In the genomic region with DNA sequence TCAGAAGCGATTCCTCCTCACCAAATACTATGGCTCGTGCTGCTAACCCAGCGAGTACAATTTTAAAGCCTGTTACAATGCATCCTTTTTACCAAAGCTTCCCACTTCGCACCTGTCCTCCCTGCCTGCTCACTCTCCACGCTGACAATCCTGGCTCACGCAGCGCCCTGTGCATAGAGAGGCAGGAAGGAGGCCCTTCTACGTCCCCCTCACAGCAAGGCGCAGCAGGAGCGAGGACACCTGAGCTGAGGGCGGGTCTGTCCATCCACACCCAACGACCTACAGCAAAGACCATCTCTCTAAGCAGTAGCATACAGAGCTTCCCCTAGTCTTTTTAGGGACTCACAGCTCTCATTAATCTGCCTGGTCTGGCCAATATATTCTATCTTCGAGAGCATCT, we compare ENCODE assay signal across 20 cellular contexts. TPM values are rescaled to one million over a fixed set of nuclear protein-coding genes. Genes with fewer than 3 reads are reported as not detected.
DNase-seq lines count a peak whose midpoint lies in the region; ATAC-seq and TF ChIP-seq lines count a peak whose summit lies in the region.
"Had no signal": no experiment of that assay in that cellular context is flagged by ENCODE, and none has a peak within 500 bp of the region (broad histone marks: within the 10 kb centered on the region; RNA-seq: fewer than 3 reads in every experiment).

No MANE protein-coding gene starts in this region.

- intact Hi-C loops in Right ventricle myocardium inferior (cut with DNase I) (no loop called here), heart right ventricle (cut with DNase I) (loop anchor here in 2 of 10 donors (5.0 kb wide), 2 partner anchors 67 to 72 kb away; no protein-coding TSS in a partner anchor), sciatic nerve (cut with DNase I) (no loop called here)
- intact Hi-C loops in dendritic cell treated with granulocyte-macrophage colony-stimulating factor and Interleukin-4, amounts not matched to agents 40 ng/mL and 50 ng/mL, for 4 days (cut with micrococcal nuclease), result no loop called here
- intact Hi-C loops in activated CD4-positive, alpha-beta T cell treated with anti-CD3 and anti-CD28 coated beads for 36 hours (cut with DNase I, micrococcal nuclease), result no loop called here

- no peak overlapping the region for H3K4me3 Mint-ChIP-seq in dendritic cell treated with granulocyte-macrophage colony-stimulating factor and Interleukin-4, amounts not matched to agents 40 ng/mL and 50 ng/mL, for 4 days
- no peak overlapping the region for H3K4me3 Mint-ChIP-seq in activated CD4-positive, alpha-beta T cell treated with anti-CD3 and anti-CD28 coated beads for 36 hours
- H3K4me3 Mint-ChIP-seq: IgD-negative memory B cell had no signal

- H3K9me3 Mint-ChIP-seq in dendritic cell treated with granulocyte-macrophage colony-stimulating factor and Interleukin-4, amounts not matched to agents 40 ng/mL and 50 ng/mL, for 4 days, result no peaks in the 10 kb centered on the region
- H3K9me3 Mint-ChIP-seq in activated CD4-positive, alpha-beta T cell treated with anti-CD3 and anti-CD28 coated beads for 36 hours (ENCODE audit: low read depth), result no peaks in the 10 kb centered on the region
- H3K9me3 Mint-ChIP-seq: IgD-negative memory B cell had no signal

- DNase-seq in NCI-H1092 treated with DMSO at 0.1 percent for 48 hours (lab: John Stamatoyannopoulos, UW), result peak; percentile 1
- no peak for DNase-seq in NCI-H1092 (lab: John Stamatoyannopoulos, UW)
- DNase-seq in Right ventricle myocardium inferior (ENCODE audit: missing footprints), result peak; percentile 11
- DNase-seq in heart right ventricle, result no peak
- DNase-seq in sciatic nerve (ENCODE audit: low spot score), result peak; percentile 19
- no peak for DNase-seq in activated CD4-positive, alpha-beta T cell treated with anti-CD3 and anti-CD28 coated beads for 36 hours
- DNase-seq in NCI-H2171 (lab: John Stamatoyannopoulos, UW), result no peak
- DNase-seq: DMS79 treated with DMSO at 0.1 percent for 48 hours, Karpas-422, MG63, NCI-H1105, NCI-H1694 treated with DMSO at 0.1 percent for 48 hours, NCI-H2107, NCI-H526, PC-9 had no signal

- ATAC-seq in Right ventricle myocardium inferior, result no peak
- no peak for ATAC-seq in heart right ventricle
- ATAC-seq in sciatic nerve, result no peak
- ATAC-seq in activated CD4-positive, alpha-beta T cell treated with anti-CD3 and anti-CD28 coated beads for 36 hours, result no peak

- H3K27me3 ChIP-seq in heart right ventricle, result no peaks in the 10 kb centered on the region
- H3K27me3 ChIP-seq: MG63, SJSA1 had no signal

- 89 to 90% methylated on average over 13 of the region's 13 CpGs for WGBS in heart right ventricle, 2 donors

- H3K9me3 ChIP-seq in heart right ventricle, result no peaks in the 10 kb centered on the region
- H3K9me3 ChIP-seq: HAP-1, MG63, SJSA1 had no signal

- POLR2A ChIA-PET in activated CD4-positive, alpha-beta T cell treated with anti-CD3 and anti-CD28 coated beads for 36 hours (lab: Charles Lee), result no interaction called here

- no peaks in the 10 kb centered on the region for H3K27me3 Mint-ChIP-seq in dendritic cell treated with granulocyte-macrophage colony-stimulating factor and Interleukin-4, amounts not matched to agents 40 ng/mL and 50 ng/mL, for 4 days
- no peaks in the 10 kb centered on the region for H3K27me3 Mint-ChIP-seq in activated CD4-positive, alpha-beta T cell treated with anti-CD3 and anti-CD28 coated beads for 36 hours
- H3K27me3 Mint-ChIP-seq: IgD-negative memory B cell had no signal

- H3K4me1 Mint-ChIP-seq in dendritic cell treated with granulocyte-macrophage colony-stimulating factor and Interleukin-4, amounts not matched to agents 40 ng/mL and 50 ng/mL, for 4 days (ENCODE audit: low read depth), result peaks cover 42% of the 10 kb centered on the region
- H3K4me1 Mint-ChIP-seq in activated CD4-positive, alpha-beta T cell treated with anti-CD3 and anti-CD28 coated beads for 36 hours, result no peaks in the 10 kb centered on the region
- H3K4me1 Mint-ChIP-seq: IgD-negative memory B cell had no signal

- H3K4me1 ChIP-seq in heart right ventricle, result no peaks in the 10 kb centered on the region
- H3K4me1 ChIP-seq: SJSA1 had no signal

- H3K27ac Mint-ChIP-seq in dendritic cell treated with granulocyte-macrophage colony-stimulating factor and Interleukin-4, amounts not matched to agents 40 ng/mL and 50 ng/mL, for 4 days, result peak overlapping the region; percentile 9
- no peak overlapping the region for H3K27ac Mint-ChIP-seq in activated CD4-positive, alpha-beta T cell treated with anti-CD3 and anti-CD28 coated beads for 36 hours
- H3K27ac Mint-ChIP-seq: IgD-negative memory B cell had no signal

- no peak overlapping the region for H3K27ac ChIP-seq in heart right ventricle
- H3K27ac ChIP-seq: 22Rv1, PC-9, SJSA1 had no signal

- H3K4me3 ChIP-seq in heart right ventricle, result no peak overlapping the region
- H3K4me3 ChIP-seq: HAP-1, MG63, PC-9, SJSA1 had no signal

- no peak for TF ChIP-seq CTCF in heart right ventricle (IDR thresholded peaks at IDR 0.05)

- H3K36me3 Mint-ChIP-seq in dendritic cell treated with granulocyte-macrophage colony-stimulating factor and Interleukin-4, amounts not matched to agents 40 ng/mL and 50 ng/mL, for 4 days (ENCODE audit: low read depth), result peaks cover 96% of the 10 kb centered on the region
- peaks cover 33% of the 10 kb centered on the region for H3K36me3 Mint-ChIP-seq in activated CD4-positive, alpha-beta T cell treated with anti-CD3 and anti-CD28 coated beads for 36 hours (ENCODE audit: low read depth)

- CTCF ChIA-PET in activated CD4-positive, alpha-beta T cell treated with anti-CD3 and anti-CD28 coated beads for 36 hours (lab: Charles Lee), result interaction anchor here (0.6 to 1.3 kb wide), 3 partner anchors 11 to 78 kb away, joined by 3 read pairs; no protein-coding TSS in a partner anchor

- H3K36me3 ChIP-seq in heart right ventricle, result peaks cover 0 to 100% (median 45%) of the 10 kb centered on the region in 9 donors
- H3K36me3 ChIP-seq: HAP-1, MG63, SJSA1 had no signal

RNA-seq across cellular contexts. Expression of gene MKI67, which starts 46.0 kb away (rescaled TPM):
- total RNA-seq in Right ventricle myocardium inferior, result 2.1 TPM
- total RNA-seq in heart right ventricle, result 10 to 100 TPM in 1 of 10 donors, 1 to 10 TPM in 4, under 1 TPM in 5; 0.28 to 19.1 (median 0.72) TPM
- polyA plus RNA-seq in heart right ventricle, result under 1 TPM; 0.09 to 0.15 TPM
- total RNA-seq in sciatic nerve, result 1.3 TPM
- 100 to 1,000 TPM; 234 to 244 TPM for total RNA-seq in activated CD4-positive, alpha-beta T cell treated with anti-CD3 and anti-CD28 coated beads for 36 hours

Comparison
In these comparisons a context has a peak if more than half of its experiments do, and no peak if none do; other contexts are left out.
1. DNase-seq: peak in NCI-H1092 treated with DMSO at 0.1 percent for 48 hours (single experiment), Right ventricle myocardium inferior (single experiment) and sciatic nerve (single experiment); none in NCI-H1092 (single experiment), heart right ventricle (0 of 2), activated CD4-positive, alpha-beta T cell treated with anti-CD3 and anti-CD28 coated beads for 36 hours (single experiment) and NCI-H2171 (single experiment).
2. RNA of gene MKI67, which starts 46.0 kb away (total RNA-seq): 234 to 244 TPM in activated CD4-positive, alpha-beta T cell treated with anti-CD3 and anti-CD28 coated beads for 36 hours; 2.1 TPM in Right ventricle myocardium inferior (single experiment), 1.3 TPM in sciatic nerve (single experiment) and 0.28 to 19.1 TPM in heart right ventricle; every median in the first group is over 10 times any median in the second.